In genomic region chr15:33866101-33866737, GRCh38 we compare ENCODE assay signal across 18 cellular contexts.
"Had no signal": no experiment of that assay in that cellular context is flagged by ENCODE, and none has a peak within 500 bp of the region (broad histone marks: within the 10 kb centered on the region; RNA-seq: fewer than 3 reads in every experiment).

No MANE protein-coding gene starts in this region.

- H3K27ac Mint-ChIP-seq: activated B cell treated with CpG ODN at 0.5 μM for 24 hours; activated CD8-positive, alpha-beta T cell treated with anti-CD3 and anti-CD28 coated beads for 36 hours; activated naive CD8-positive, alpha-beta T cell treated with anti-CD3 and anti-CD28 coated beads for 36 hours; brain; naive thymus-derived CD8-positive, alpha-beta T cell had no signal

- H3K9me3 Mint-ChIP-seq: activated B cell treated with CpG ODN at 0.5 μM for 24 hours; activated CD8-positive, alpha-beta T cell treated with anti-CD3 and anti-CD28 coated beads for 36 hours; activated naive CD8-positive, alpha-beta T cell treated with anti-CD3 and anti-CD28 coated beads for 36 hours; brain; naive thymus-derived CD8-positive, alpha-beta T cell had no signal

- DNase-seq: activated B cell treated with CpG ODN at 0.5 μM for 24 hours; activated CD4-positive, alpha-beta T cell treated with anti-CD3 and anti-CD28 coated beads for 48 hours; activated CD8-positive, alpha-beta memory T cell treated with anti-CD3 and anti-CD28 coated beads, Interleukin-2, amount 50 U/mL, for 4 hours; activated CD8-positive, alpha-beta T cell treated with anti-CD3 and anti-CD28 coated beads for 36 hours; activated naive CD8-positive, alpha-beta T cell treated with anti-CD3 and anti-CD28 coated beads for 36 hours; amygdala; effector CD8-positive, alpha-beta T cell; heart right ventricle; naive thymus-derived CD8-positive, alpha-beta T cell; retina; stimulated activated CD4-positive, alpha-beta T cell treated with anti-CD3 and anti-CD28 coated beads, Interleukin-4, amount 100 ng/mL, for 24 hours; stimulated activated naive CD4-positive, alpha-beta T cell treated with Interleukin-2 at 50 U/mL for 16 hours; substantia nigra; T-helper 2 cell had no signal

- H3K4me1 ChIP-seq: tibial nerve had no signal

- ATAC-seq: activated CD8-positive, alpha-beta T cell treated with anti-CD3 and anti-CD28 coated beads for 36 hours; gastroesophageal sphincter; naive thymus-derived CD8-positive, alpha-beta T cell had no signal

- H3K4me3 ChIP-seq: gastroesophageal sphincter, heart right ventricle, lung, tibial nerve had no signal

- H3K27me3 Mint-ChIP-seq: activated B cell treated with CpG ODN at 0.5 μM for 24 hours; activated CD8-positive, alpha-beta T cell treated with anti-CD3 and anti-CD28 coated beads for 36 hours; activated naive CD8-positive, alpha-beta T cell treated with anti-CD3 and anti-CD28 coated beads for 36 hours; brain; naive thymus-derived CD8-positive, alpha-beta T cell had no signal

- H3K27ac ChIP-seq: heart right ventricle, tibial nerve had no signal

- H3K36me3 Mint-ChIP-seq: brain had no signal

- H3K9me3 ChIP-seq: gastroesophageal sphincter, heart right ventricle, tibial nerve had no signal

- H3K4me1 Mint-ChIP-seq: activated B cell treated with CpG ODN at 0.5 μM for 24 hours; activated naive CD8-positive, alpha-beta T cell treated with anti-CD3 and anti-CD28 coated beads for 36 hours; brain had no signal

- H3K4me3 Mint-ChIP-seq: activated B cell treated with CpG ODN at 0.5 μM for 24 hours; activated CD8-positive, alpha-beta T cell treated with anti-CD3 and anti-CD28 coated beads for 36 hours; activated naive CD8-positive, alpha-beta T cell treated with anti-CD3 and anti-CD28 coated beads for 36 hours; brain; naive thymus-derived CD8-positive, alpha-beta T cell had no signal

- H3K27me3 ChIP-seq: gastroesophageal sphincter, heart right ventricle, tibial nerve had no signal
